1 cellular context compared by ENCODE assay signal in the genomic region with DNA sequence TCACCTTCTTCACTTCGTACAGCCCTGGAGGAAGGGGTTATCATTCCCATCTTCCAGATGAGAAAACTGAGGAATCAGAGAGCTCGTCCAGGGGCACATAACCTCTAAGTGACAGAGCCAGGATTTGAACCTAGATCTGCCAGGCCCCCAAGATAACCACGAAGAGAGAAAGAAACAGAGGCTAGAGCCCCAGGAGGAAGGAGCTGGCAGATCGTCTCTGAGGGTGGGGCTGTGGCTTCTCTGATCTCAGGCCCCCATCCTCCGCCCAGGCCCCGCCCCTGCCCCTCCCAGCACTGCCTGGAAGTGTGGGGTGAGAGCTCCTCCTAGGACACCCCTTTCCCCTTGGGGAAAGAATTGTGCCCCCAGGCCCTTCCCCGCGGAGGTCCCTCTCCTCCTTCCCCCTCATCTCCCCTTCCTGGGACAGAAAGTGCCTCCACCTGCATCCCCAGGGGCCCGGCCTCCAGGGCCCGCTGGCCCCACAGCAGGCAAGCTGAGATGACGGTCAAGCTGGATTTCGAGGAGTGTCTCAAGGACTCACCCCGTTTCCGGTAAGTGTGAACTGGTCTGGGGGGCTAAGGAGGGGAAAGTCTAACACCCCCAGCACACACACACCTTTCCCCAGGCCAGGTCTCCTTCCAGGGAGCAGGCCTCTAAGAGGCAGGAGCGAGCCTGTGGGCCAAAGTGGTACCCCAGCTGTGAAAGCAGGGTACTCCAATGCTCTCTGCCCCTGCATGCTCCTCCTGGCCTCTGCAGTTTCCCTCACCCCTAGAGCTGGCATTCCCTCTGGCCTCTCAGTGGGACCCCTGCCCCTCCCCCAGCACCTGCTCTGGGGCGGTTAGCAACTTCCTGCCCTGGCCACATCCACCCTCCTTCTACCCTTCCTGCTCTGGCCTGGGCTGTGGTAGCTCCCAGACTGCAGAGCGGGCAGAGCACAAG.
TF ChIP-seq lines count a peak whose summit lies in the region.

A gene with protein sequence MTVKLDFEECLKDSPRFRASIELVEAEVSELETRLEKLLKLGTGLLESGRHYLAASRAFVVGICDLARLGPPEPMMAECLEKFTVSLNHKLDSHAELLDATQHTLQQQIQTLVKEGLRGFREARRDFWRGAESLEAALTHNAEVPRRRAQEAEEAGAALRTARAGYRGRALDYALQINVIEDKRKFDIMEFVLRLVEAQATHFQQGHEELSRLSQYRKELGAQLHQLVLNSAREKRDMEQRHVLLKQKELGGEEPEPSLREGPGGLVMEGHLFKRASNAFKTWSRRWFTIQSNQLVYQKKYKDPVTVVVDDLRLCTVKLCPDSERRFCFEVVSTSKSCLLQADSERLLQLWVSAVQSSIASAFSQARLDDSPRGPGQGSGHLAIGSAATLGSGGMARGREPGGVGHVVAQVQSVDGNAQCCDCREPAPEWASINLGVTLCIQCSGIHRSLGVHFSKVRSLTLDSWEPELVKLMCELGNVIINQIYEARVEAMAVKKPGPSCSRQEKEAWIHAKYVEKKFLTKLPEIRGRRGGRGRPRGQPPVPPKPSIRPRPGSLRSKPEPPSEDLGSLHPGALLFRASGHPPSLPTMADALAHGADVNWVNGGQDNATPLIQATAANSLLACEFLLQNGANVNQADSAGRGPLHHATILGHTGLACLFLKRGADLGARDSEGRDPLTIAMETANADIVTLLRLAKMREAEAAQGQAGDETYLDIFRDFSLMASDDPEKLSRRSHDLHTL (plus strand): TSS at position 290 of the 936 bp plus-strand sequence. CDS start 206 bp downstream, at position 496.

TF ChIP-seq in GM12878, 131 proteins besides CTCF, POLR2A, EP300 and RAD21 (continues in another document):
- TF ChIP-seq NBN (IDR thresholded peaks at IDR 0.05): peak; percentile 45; the same call in 1 of the 2 replicates
- TF ChIP-seq, protein P1, sequence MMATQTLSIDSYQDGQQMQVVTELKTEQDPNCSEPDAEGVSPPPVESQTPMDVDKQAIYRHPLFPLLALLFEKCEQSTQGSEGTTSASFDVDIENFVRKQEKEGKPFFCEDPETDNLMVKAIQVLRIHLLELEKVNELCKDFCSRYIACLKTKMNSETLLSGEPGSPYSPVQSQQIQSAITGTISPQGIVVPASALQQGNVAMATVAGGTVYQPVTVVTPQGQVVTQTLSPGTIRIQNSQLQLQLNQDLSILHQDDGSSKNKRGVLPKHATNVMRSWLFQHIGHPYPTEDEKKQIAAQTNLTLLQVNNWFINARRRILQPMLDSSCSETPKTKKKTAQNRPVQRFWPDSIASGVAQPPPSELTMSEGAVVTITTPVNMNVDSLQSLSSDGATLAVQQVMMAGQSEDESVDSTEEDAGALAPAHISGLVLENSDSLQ (IDR thresholded peaks at IDR 0.05): no peak
- 0 out of 2 replicates have a peak, but pooled peaks have one; percentile 30 for TF ChIP-seq ZNF207 (IDR thresholded peaks at IDR 0.05; ENCODE audit: borderline replicate concordance)
- peak; percentile 28 for TF ChIP-seq SP1 (IDR thresholded peaks at IDR 0.05; ENCODE audit: low read depth, low read length)
- TF ChIP-seq TCF12 (IDR thresholded peaks at IDR 0.05; ENCODE audit: low read depth, low read length): 0 out of 2 replicates have a peak, but pooled peaks have one; percentile 65
- TF ChIP-seq ZBTB40 (IDR thresholded peaks at IDR 0.05; ENCODE audit: borderline replicate concordance): peak; percentile 29; the same call in 1 of the 2 replicates
- TF ChIP-seq EZH2 (IDR thresholded peaks at IDR 0.05; ENCODE audit: borderline replicate concordance, control insufficient read depth, low read depth, low read length): no peak
- TF ChIP-seq SRF (IDR thresholded peaks at IDR 0.05; ENCODE audit: low read depth in 2 of 2, low read length in 2 of 2): no peak
- TF ChIP-seq ZNF217 (IDR thresholded peaks at IDR 0.05): peak; percentile 70; the same call in 1 of the 2 replicates
- no peak for TF ChIP-seq NRF1 (conservative IDR thresholded peaks at IDR 0.05; ENCODE audit: low read depth, low read length)
- TF ChIP-seq FOS (IDR thresholded peaks at IDR 0.05; ENCODE audit: borderline replicate concordance, extremely low read depth, insufficient read length): no peak
- TF ChIP-seq, protein P2, sequence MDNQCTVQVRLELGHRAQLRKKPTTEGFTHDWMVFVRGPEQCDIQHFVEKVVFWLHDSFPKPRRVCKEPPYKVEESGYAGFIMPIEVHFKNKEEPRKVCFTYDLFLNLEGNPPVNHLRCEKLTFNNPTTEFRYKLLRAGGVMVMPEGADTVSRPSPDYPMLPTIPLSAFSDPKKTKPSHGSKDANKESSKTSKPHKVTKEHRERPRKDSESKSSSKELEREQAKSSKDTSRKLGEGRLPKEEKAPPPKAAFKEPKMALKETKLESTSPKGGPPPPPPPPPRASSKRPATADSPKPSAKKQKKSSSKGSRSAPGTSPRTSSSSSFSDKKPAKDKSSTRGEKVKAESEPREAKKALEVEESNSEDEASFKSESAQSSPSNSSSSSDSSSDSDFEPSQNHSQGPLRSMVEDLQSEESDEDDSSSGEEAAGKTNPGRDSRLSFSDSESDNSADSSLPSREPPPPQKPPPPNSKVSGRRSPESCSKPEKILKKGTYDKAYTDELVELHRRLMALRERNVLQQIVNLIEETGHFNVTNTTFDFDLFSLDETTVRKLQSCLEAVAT (IDR thresholded peaks at IDR 0.05): peak; percentile 85
- TF ChIP-seq ZBED1 (IDR thresholded peaks at IDR 0.05; ENCODE audit: borderline replicate concordance): no peak
- TF ChIP-seq TAF1 (IDR thresholded peaks at IDR 0.05; ENCODE audit: borderline replicate concordance, low read depth, low read length): peak; percentile 36; the same call in 1 of the 2 replicates
- TF ChIP-seq MEF2A (IDR thresholded peaks at IDR 0.05; ENCODE audit: insufficient read depth, low read depth, low read length): 0 out of 2 replicates have a peak, but pooled peaks have one; percentile 8
- peak; percentile 84 for TF ChIP-seq CHD2 (IDR thresholded peaks at IDR 0.05; ENCODE audit: borderline replicate concordance, low read depth, low read length)
- no peak for TF ChIP-seq CREM (IDR thresholded peaks at IDR 0.05; ENCODE audit: low read depth)
- TF ChIP-seq IRF4 (IDR thresholded peaks at IDR 0.05; ENCODE audit: low read depth, low read length): 0 out of 2 replicates have a peak, but pooled peaks have one; percentile 25
- TF ChIP-seq STAT1 (conservative IDR thresholded peaks at IDR 0.05): no peak
- peak; percentile 29; the same call in 1 of the 2 replicates for TF ChIP-seq SREBF1 (IDR thresholded peaks at IDR 0.05; ENCODE audit: low read length)
- peak; percentile 25 to 51; a peak in 1 of 4 replicates for TF ChIP-seq BHLHE40 (IDR thresholded peaks at IDR 0.05; ENCODE audit: borderline replicate concordance in 1 of 2, low read depth in 2 of 2, low read length in 1 of 2)
- TF ChIP-seq BACH1 (IDR thresholded peaks at IDR 0.05; ENCODE audit: borderline replicate concordance): no peak
- TF ChIP-seq POU2F2 (IDR thresholded peaks at IDR 0.05; ENCODE audit: borderline replicate concordance, low read depth, low read length): 0 out of 3 replicates have a peak, but pooled peaks have one; percentile 27
- TF ChIP-seq IKZF1 (conservative IDR thresholded peaks at IDR 0.05): peak; percentile 74
- peak; percentile 8 to 52; a peak in 3 of 4 replicates for TF ChIP-seq IKZF2 (IDR thresholded peaks at IDR 0.05)
- TF ChIP-seq GATAD2B (conservative IDR thresholded peaks at IDR 0.05; ENCODE audit: low read depth): 0 out of 2 replicates have a peak, but pooled peaks have one; percentile 40
- TF ChIP-seq, protein P3, sequence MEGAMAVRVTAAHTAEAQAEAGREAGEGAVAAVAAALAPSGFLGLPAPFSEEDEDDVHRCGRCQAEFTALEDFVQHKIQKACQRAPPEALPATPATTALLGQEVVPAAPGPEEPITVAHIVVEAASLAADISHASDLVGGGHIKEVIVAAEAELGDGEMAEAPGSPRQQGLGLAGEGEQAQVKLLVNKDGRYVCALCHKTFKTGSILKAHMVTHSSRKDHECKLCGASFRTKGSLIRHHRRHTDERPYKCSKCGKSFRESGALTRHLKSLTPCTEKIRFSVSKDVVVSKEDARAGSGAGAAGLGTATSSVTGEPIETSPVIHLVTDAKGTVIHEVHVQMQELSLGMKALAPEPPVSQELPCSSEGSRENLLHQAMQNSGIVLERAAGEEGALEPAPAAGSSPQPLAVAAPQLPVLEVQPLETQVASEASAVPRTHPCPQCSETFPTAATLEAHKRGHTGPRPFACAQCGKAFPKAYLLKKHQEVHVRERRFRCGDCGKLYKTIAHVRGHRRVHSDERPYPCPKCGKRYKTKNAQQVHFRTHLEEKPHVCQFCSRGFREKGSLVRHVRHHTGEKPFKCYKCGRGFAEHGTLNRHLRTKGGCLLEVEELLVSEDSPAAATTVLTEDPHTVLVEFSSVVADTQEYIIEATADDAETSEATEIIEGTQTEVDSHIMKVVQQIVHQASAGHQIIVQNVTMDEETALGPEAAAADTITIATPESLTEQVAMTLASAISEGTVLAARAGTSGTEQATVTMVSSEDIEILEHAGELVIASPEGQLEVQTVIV (IDR thresholded peaks at IDR 0.05; ENCODE audit: borderline replicate concordance, partially characterized antibody): no peak
- TF ChIP-seq ETV6 (conservative IDR thresholded peaks at IDR 0.05 in 1 of 2, IDR thresholded peaks at IDR 0.05 in 1 of 2; ENCODE audit: borderline replicate concordance in 1 of 2, low read depth in 1 of 2): 0 out of 4 replicates have a peak, but pooled peaks of 1 of the 2 experiments have one; percentile 24
- TF ChIP-seq, protein P4, sequence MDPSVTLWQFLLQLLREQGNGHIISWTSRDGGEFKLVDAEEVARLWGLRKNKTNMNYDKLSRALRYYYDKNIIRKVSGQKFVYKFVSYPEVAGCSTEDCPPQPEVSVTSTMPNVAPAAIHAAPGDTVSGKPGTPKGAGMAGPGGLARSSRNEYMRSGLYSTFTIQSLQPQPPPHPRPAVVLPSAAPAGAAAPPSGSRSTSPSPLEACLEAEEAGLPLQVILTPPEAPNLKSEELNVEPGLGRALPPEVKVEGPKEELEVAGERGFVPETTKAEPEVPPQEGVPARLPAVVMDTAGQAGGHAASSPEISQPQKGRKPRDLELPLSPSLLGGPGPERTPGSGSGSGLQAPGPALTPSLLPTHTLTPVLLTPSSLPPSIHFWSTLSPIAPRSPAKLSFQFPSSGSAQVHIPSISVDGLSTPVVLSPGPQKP (IDR thresholded peaks at IDR 0.05; ENCODE audit: low read depth, low read length): no peak
- TF ChIP-seq NR2F1 (conservative IDR thresholded peaks at IDR 0.05): 0 out of 2 replicates have a peak, but pooled peaks have one; percentile 30
- peak; percentile 22; the same call in 1 of the 2 replicates for TF ChIP-seq LARP7 (IDR thresholded peaks at IDR 0.05)
- no peak for TF ChIP-seq HDAC2 (IDR thresholded peaks at IDR 0.05)
- TF ChIP-seq HDGF (IDR thresholded peaks at IDR 0.05): no peak
- TF ChIP-seq CBFB (IDR thresholded peaks at IDR 0.05; ENCODE audit: low read depth): peak; percentile 22; the same call in 1 of the 2 replicates
- TF ChIP-seq BCL11A (IDR thresholded peaks at IDR 0.05; ENCODE audit: low read depth, low read length): no peak
- peak; percentile 73 for TF ChIP-seq ZNF687 (IDR thresholded peaks at IDR 0.05)
- 0 out of 2 replicates have a peak, but pooled peaks have one; percentile 30 for TF ChIP-seq POLR2AphosphoS2 (IDR thresholded peaks at IDR 0.05; ENCODE audit: low read depth, low read length)
- no peak for TF ChIP-seq CREB1 (IDR thresholded peaks at IDR 0.05; ENCODE audit: low read depth)
- 0 out of 3 replicates have a peak, but pooled peaks of 1 of the 2 experiments have one; percentile 3 for TF ChIP-seq EGR1 (IDR thresholded peaks at IDR 0.05; ENCODE audit: borderline replicate concordance in 1 of 2, low read depth in 2 of 2, low read length in 2 of 2)
